ENCODE assay signal across 20 cellular contexts in the genomic region with DNA sequence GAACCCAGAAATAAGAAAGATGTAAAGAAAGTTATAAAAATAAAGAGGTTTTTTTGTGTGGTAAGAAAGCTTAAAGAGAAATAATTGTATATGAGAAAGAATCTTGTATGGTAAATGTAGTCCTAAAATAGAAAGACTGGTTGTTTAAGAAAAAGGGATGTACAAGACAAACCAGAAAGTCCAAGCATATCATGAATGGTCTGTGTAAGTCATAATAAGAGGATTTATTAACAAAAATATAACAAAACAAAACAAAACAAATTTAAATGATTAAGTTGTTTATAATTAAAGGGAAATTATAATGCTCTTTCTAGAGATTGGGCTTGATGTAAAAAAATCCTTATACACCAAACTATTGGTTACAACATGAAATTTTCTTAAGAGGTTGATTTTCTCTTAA.
DNase-seq lines count a peak whose midpoint lies in the region; ATAC-seq and TF ChIP-seq lines count a peak whose summit lies in the region.
"Had no signal": no experiment of that assay in that cellular context is flagged by ENCODE, and none has a peak within 500 bp of the region (broad histone marks: within the 10 kb centered on the region; RNA-seq: fewer than 3 reads in every experiment).

No MANE protein-coding gene starts in this region.

- H3K4me2 ChIP-seq in mammary epithelial cell (ENCODE audit: insufficient read depth, low read depth, low read length), result no peak overlapping the region
- H3K4me2 ChIP-seq: BLaER1 treated with 17β-estradiol and CSF1 and Interleukin-3, amounts not matched to agents 10 nM and 100 nM had no signal

- no peak overlapping the region for H3K4me3 ChIP-seq in mammary epithelial cell (replicated peaks in 1 of 3; ENCODE audit: insufficient read depth in 1 of 3, low read depth in 2 of 3, low read length in 3 of 3)
- no peak overlapping the region for H3K4me3 ChIP-seq in uterus
- H3K4me3 ChIP-seq: adrenal gland; BLaER1 treated with 17β-estradiol and CSF1 and Interleukin-3, amounts not matched to agents 10 nM and 100 nM; cardiac muscle cell; left ventricle myocardium inferior; mucosa of descending colon; spleen had no signal

- ATAC-seq in GM19035 (IDR thresholded peaks at IDR 0.05; ENCODE audit: unreplicated experiment), result no peak
- ATAC-seq: mucosa of descending colon had no signal

- H3K9me3 ChIP-seq in mammary epithelial cell (replicated peaks; ENCODE audit: insufficient read depth, low read length) (peaks cover 3% of the 10 kb centered on the region), uterus (no peaks in the 10 kb centered on the region)
- H3K9me3 ChIP-seq: adrenal gland had no signal

- no peak for TF ChIP-seq POLR2A in uterus (IDR thresholded peaks at IDR 0.05)

- CTCF ChIA-PET in mammary epithelial cell (lab: Charles Lee; ENCODE audit: low non-redundant PET), result no interaction called here

- H3K27ac ChIP-seq in mammary epithelial cell (ENCODE audit: insufficient read depth, low read depth, low read length), result no peak overlapping the region
- H3K27ac ChIP-seq in uterus, result no peak overlapping the region
- H3K27ac ChIP-seq: adrenal gland; BLaER1 treated with 17β-estradiol and CSF1 and Interleukin-3, amounts not matched to agents 10 nM and 100 nM; cardiac muscle cell; epithelial cell of prostate; left ventricle myocardium inferior; neutrophil; spleen had no signal

- dilution Hi-C loops in mammary epithelial cell (cut with HindIII; ENCODE audit: low sequenced_read_pairs), result no loop called here

- no peak overlapping the region for H2AFZ ChIP-seq in mammary epithelial cell (ENCODE audit: low read depth, low read length)

- no peak for TF ChIP-seq CTCF in mammary epithelial cell (conservative IDR thresholded peaks at IDR 0.05 in 1 of 2, IDR thresholded peaks at IDR 0.05 in 1 of 2; ENCODE audit: extremely low read depth in 1 of 2, insufficient read depth in 1 of 2, low read depth in 1 of 2, low read length in 2 of 2)
- no peak for TF ChIP-seq CTCF in uterus (IDR thresholded peaks at IDR 0.05)

- peaks cover 8% of the 10 kb centered on the region for H3K4me1 ChIP-seq in mammary epithelial cell (ENCODE audit: insufficient read depth, low read length)
- no peaks in the 10 kb centered on the region for H3K4me1 ChIP-seq in uterus
- H3K4me1 ChIP-seq: adrenal gland; BLaER1 treated with 17β-estradiol and CSF1 and Interleukin-3, amounts not matched to agents 10 nM and 100 nM; left ventricle myocardium inferior; spleen had no signal

- no peaks in the 10 kb centered on the region for H4K20me1 ChIP-seq in mammary epithelial cell (ENCODE audit: insufficient read depth, low read length)
- H4K20me1 ChIP-seq: BLaER1 treated with 17β-estradiol and CSF1 and Interleukin-3, amounts not matched to agents 10 nM and 100 nM had no signal

- no peaks in the 10 kb centered on the region for H3K27me3 ChIP-seq in mammary epithelial cell (ENCODE audit: insufficient read depth, low read length)
- no peaks in the 10 kb centered on the region for H3K27me3 ChIP-seq in uterus
- H3K27me3 ChIP-seq: adrenal gland; BLaER1 treated with 17β-estradiol and CSF1 and Interleukin-3, amounts not matched to agents 10 nM and 100 nM; cardiac muscle cell; neutrophil; spleen had no signal

- no peaks in the 10 kb centered on the region for H3K79me2 ChIP-seq in mammary epithelial cell (ENCODE audit: insufficient read depth, low read length)

- in situ Hi-C loops in mammary epithelial cell (cut with MboI; ENCODE audit: low sequenced_read_pairs in 2 of 2), result no loop called here

- intact Hi-C loops in mammary epithelial cell (cut with micrococcal nuclease), result no loop called here
- intact Hi-C loops in uterus (cut with DNase I; ENCODE audit: low total_unique reads), result no loop called here

- H3K9ac ChIP-seq in mammary epithelial cell (ENCODE audit: insufficient read depth, low read length), result no peak overlapping the region
- H3K9ac ChIP-seq: BLaER1 treated with 17β-estradiol and CSF1 and Interleukin-3, amounts not matched to agents 10 nM and 100 nM had no signal

- BruUV-seq in mammary epithelial cell (replicated peaks; lab: Mats Ljungman, UMichigan), result no TSS peak

- H3K36me3 ChIP-seq in mammary epithelial cell (ENCODE audit: insufficient read depth, low read length) (no peaks in the 10 kb centered on the region), uterus (no peaks in the 10 kb centered on the region)
- H3K36me3 ChIP-seq: adrenal gland; BLaER1 treated with 17β-estradiol and CSF1 and Interleukin-3, amounts not matched to agents 10 nM and 100 nM; cardiac muscle cell; left ventricle myocardium inferior; neutrophil; spleen had no signal

- DNase-seq in DMS53 (lab: John Stamatoyannopoulos, UW) (peak; percentile 51), DMS53 treated with DMSO at 0.1 percent for 48 hours (lab: John Stamatoyannopoulos, UW; ENCODE audit: unreplicated experiment) (no peak), LHCN-M2 (ENCODE audit: low read depth) (peak; percentile 53), mammary epithelial cell (peak; percentile 16), kidney tubule cell (ENCODE audit: low spot score) (peak; percentile 19), uterus (no peak)
- no peak for DNase-seq in activated CD4-positive, CD25-positive, alpha-beta regulatory T cell treated with anti-CD3 and anti-CD28 coated beads, Interleukin-2, amount 50 U/mL, for 72 hours
- DNase-seq: 8988T; activated CD4-positive, alpha-beta T cell treated with anti-CD3 and anti-CD28 coated beads for 48 hours; activated gamma-delta T cell; adrenal gland; left ventricle myocardium inferior; mucosa of descending colon; NCI-H1436 treated with DMSO at 0.1 percent for 48 hours; spleen had no signal

Comparison
In these comparisons a context has a peak if more than half of its experiments do, and no peak if none do; other contexts are left out.
1. DNase-seq: peak in DMS53 (single experiment), LHCN-M2 (single experiment), mammary epithelial cell (single experiment) and kidney tubule cell (single experiment); none in DMS53 treated with DMSO at 0.1 percent for 48 hours (single experiment), uterus (0 of 2) and activated CD4-positive, CD25-positive, alpha-beta regulatory T cell treated with anti-CD3 and anti-CD28 coated beads, Interleukin-2, amount 50 U/mL, for 72 hours (single experiment).